In the genomic region with DNA sequence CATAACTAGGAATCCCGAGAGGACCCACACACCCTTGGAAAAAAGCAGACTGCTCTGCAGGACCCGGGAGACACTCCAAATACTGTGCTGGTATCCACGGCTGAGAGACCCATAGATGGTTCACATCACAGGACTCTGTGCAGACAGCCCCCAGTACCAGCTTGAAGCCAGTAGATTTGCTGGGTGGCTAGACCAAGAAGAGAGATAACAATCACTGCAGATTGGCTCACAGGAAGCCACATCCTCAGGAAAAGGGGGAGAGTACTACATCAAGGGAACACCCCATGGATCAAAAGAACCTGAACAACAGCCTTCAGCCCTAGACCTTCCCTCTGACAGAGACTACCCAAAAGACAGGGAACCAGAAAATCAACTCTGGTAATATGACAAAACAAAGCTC, we compare ENCODE assay signal across 16 cellular contexts.
A peak's percentile ranks its signal among the peaks of the same experiment; 100 is the strongest.
DNase-seq lines count a peak whose midpoint lies in the region.
"Had no signal": no experiment of that assay in that cellular context is flagged by ENCODE, and none has a peak within 500 bp of the region (broad histone marks: within the 10 kb centered on the region; RNA-seq: fewer than 3 reads in every experiment).

No MANE protein-coding gene starts in this region.

- peak; percentile 26 for DNase-seq in CMK (ENCODE audit: low read depth)
- DNase-seq in Jurkat, Clone E6-1 (ENCODE audit: low read depth, low spot score): peak; percentile 91
- peak; percentile 17 for DNase-seq in RPMI7951 (ENCODE audit: low read depth)
- DNase-seq in stimulated activated naive CD4-positive, alpha-beta T cell treated with Interleukin-2 at 50 U/mL for 16 hours (lab: John Stamatoyannopoulos, UW): no peak
- DNase-seq in activated T-cell treated with anti-CD3 and anti-CD28 coated beads, Interleukin-2, amount 50 U/mL, for 48 hours: no peak
- DNase-seq: AML-193; CD4-positive, alpha-beta T cell; CD8-positive, alpha-beta T cell; COR-L47; DMS 273 treated with DMSO at 0.1 percent for 48 hours; DMS153; DMS53; DMS79; GF-D8 had no signal

- H3K4me3 ChIP-seq in Jurkat, Clone E6-1 (ENCODE audit: low read length): no peak overlapping the region
- H3K4me3 ChIP-seq: A549; BLaER1 treated with 17β-estradiol and CSF1 and Interleukin-3, amounts not matched to agents 10 nM and 100 nM had no signal

Comparison
In these comparisons a context has a peak if more than half of its experiments do, and no peak if none do; other contexts are left out.
1. DNase-seq: peak in CMK (single experiment), Jurkat, Clone E6-1 (single experiment) and RPMI7951 (single experiment); none in stimulated activated naive CD4-positive, alpha-beta T cell treated with Interleukin-2 at 50 U/mL for 16 hours (single experiment) and activated T-cell treated with anti-CD3 and anti-CD28 coated beads, Interleukin-2, amount 50 U/mL, for 48 hours (0 of 2).